Comparison of ENCODE assay signal across 4 cellular contexts in genomic region chr10:124441694-124442093, GRCh38.
A peak's percentile ranks its signal among the peaks of the same experiment; 100 is the strongest.
TF ChIP-seq lines count a peak whose summit lies in the region.

No MANE protein-coding gene starts in this region.

TF ChIP-seq in HEK293, 187 proteins besides CTCF, POLR2A, EP300 and RAD21:
- peak; percentile 90 for TF ChIP-seq ZNF121 (tag by site-specific recombination; IDR thresholded peaks at IDR 0.05)

TF ChIP-seq in WTC11, 78 proteins besides CTCF, POLR2A, EP300 and RAD21:
- TF ChIP-seq ZNF121 (CRISPR knock-in tag; IDR thresholded peaks at IDR 0.05) = peak; percentile 53; the same call in 1 of the 2 replicates

TF ChIP-seq in K562, 482 proteins besides CTCF, POLR2A, EP300 and RAD21:
- 0 out of 2 replicates have a peak, but pooled peaks have one; percentile 14 for TF ChIP-seq ZNF121 (CRISPR knock-in tag; conservative IDR thresholded peaks at IDR 0.05)

TF ChIP-seq in HepG2, 621 proteins besides CTCF, POLR2A, EP300 and RAD21:
- 0 out of 2 replicates have a peak, but pooled peaks have one; percentile 38 for TF ChIP-seq ZNF121 (CRISPR knock-in tag; IDR thresholded peaks at IDR 0.05)
